ENCODE assay signal across 8 cellular contexts in the genomic region with DNA sequence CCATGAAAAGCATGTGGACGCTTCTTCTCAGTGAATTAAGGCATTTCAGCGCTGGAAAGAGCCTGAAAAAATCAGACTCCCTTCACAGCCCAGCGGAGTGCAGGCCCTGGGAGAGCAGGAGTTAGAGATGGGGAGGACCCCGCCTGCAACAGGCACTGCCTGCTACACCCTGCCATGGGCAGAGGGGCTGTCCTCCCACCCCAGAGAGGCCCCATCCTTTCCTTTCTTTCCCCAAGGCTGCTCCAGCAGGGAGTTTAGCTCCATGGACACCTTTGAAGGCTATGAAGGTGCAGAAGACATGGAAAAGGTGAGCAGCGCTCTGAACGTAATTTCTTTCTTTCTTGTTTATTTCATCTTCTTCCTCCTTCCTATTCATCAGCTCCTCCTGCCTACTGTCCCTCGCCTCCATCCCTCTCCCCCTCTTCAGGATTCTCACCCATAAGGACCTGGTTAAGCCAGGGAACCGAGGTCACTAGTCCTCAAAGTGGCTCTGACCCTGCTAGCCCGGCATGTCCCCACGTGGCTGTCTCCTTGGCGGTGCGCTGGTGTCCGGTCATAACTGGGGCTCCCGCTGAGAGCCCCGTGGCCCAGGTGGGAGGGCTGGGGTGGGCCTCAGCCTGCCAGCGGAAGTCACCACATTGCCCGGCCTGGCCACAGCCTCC. TPM values are rescaled to one million over a fixed set of nuclear protein-coding genes. Genes with fewer than 3 reads are reported as not detected.
DNase-seq lines count a peak whose midpoint lies in the region; ATAC-seq, FAIRE-seq and TF ChIP-seq lines count a peak whose summit lies in the region.

No MANE protein-coding gene starts in this region.

- H3K36me3 ChIP-seq in iPS DF 6.9 (ENCODE audit: control insufficient read depth, insufficient read depth, low read length) = no peaks in the 10 kb centered on the region

- H3K9me3 Mint-ChIP-seq in activated T-helper 1 cell treated with anti-CD3 and anti-CD28 coated beads, Interleukin-12 subunit alpha, Interleukin-12 subunit beta, Interleukin-2, Interleukin-4 antibody, amounts not matched to agents 30 ng/mL and 10 ng/mL and 1 ng/mL, durations not matched to agents 14 hours and 24 hours and 36 hours = no peaks in the 10 kb centered on the region
- H3K9me3 Mint-ChIP-seq in stimulated activated naive CD8-positive, alpha-beta T cell treated with anti-CD3 and anti-CD28 coated beads, Interleukin-15, Interleukin-2, amounts not matched to agents 100 ng/mL and 50 ng/mL, for 24 hours = no peaks in the 10 kb centered on the region

- H3K27ac Mint-ChIP-seq in activated T-helper 1 cell treated with anti-CD3 and anti-CD28 coated beads, Interleukin-12 subunit alpha, Interleukin-12 subunit beta, Interleukin-2, Interleukin-4 antibody, amounts not matched to agents 30 ng/mL and 10 ng/mL and 1 ng/mL, durations not matched to agents 14 hours and 24 hours and 36 hours = peak overlapping the region; percentile 78
- peak overlapping the region; percentile 94 for H3K27ac Mint-ChIP-seq in stimulated activated naive CD8-positive, alpha-beta T cell treated with anti-CD3 and anti-CD28 coated beads, Interleukin-15, Interleukin-2, amounts not matched to agents 100 ng/mL and 50 ng/mL, for 24 hours

- no peak for TF ChIP-seq POLR2A in GM12891 (IDR thresholded peaks at IDR 0.05; ENCODE audit: low read depth, low read length)

- FAIRE-seq in GM12891 (lab: Jason Lieb, UNC) = no peak

- no peak overlapping the region for H3K27ac ChIP-seq in iPS DF 6.9 (ENCODE audit: low read length)

- H3K4me3 ChIP-seq in iPS DF 6.9 (ENCODE audit: low read length) = peak overlapping the region; percentile 9; the same call in 1 of the 2 replicates

- H3K27me3 Mint-ChIP-seq in activated T-helper 1 cell treated with anti-CD3 and anti-CD28 coated beads, Interleukin-12 subunit alpha, Interleukin-12 subunit beta, Interleukin-2, Interleukin-4 antibody, amounts not matched to agents 30 ng/mL and 10 ng/mL and 1 ng/mL, durations not matched to agents 14 hours and 24 hours and 36 hours (ENCODE audit: insufficient read depth) = peaks cover 41% of the 10 kb centered on the region
- peaks cover 40% of the 10 kb centered on the region for H3K27me3 Mint-ChIP-seq in stimulated activated naive CD8-positive, alpha-beta T cell treated with anti-CD3 and anti-CD28 coated beads, Interleukin-15, Interleukin-2, amounts not matched to agents 100 ng/mL and 50 ng/mL, for 24 hours

- intact Hi-C loops in activated T-helper 1 cell treated with anti-CD3 and anti-CD28 coated beads, Interleukin-12 subunit alpha, Interleukin-12 subunit beta, Interleukin-2, Interleukin-4 antibody, amounts not matched to agents 30 ng/mL and 10 ng/mL and 1 ng/mL, durations not matched to agents 14 hours and 24 hours and 36 hours (cut with micrococcal nuclease) = loop anchor here (2.0 to 5.0 kb wide), 4 partner anchors 44 to 338 kb away; a partner anchor contains a TSS

- H3K27me3 ChIP-seq in iPS DF 6.9 (ENCODE audit: control insufficient read depth, insufficient read depth, low read length) = peaks cover 16% of the 10 kb centered on the region; the same call in 1 of the 2 replicates

- peaks cover 4% of the 10 kb centered on the region for H3K36me3 Mint-ChIP-seq in activated T-helper 1 cell treated with anti-CD3 and anti-CD28 coated beads, Interleukin-12 subunit alpha, Interleukin-12 subunit beta, Interleukin-2, Interleukin-4 antibody, amounts not matched to agents 30 ng/mL and 10 ng/mL and 1 ng/mL, durations not matched to agents 14 hours and 24 hours and 36 hours (ENCODE audit: low read depth)
- peaks cover 11% of the 10 kb centered on the region for H3K36me3 Mint-ChIP-seq in stimulated activated naive CD8-positive, alpha-beta T cell treated with anti-CD3 and anti-CD28 coated beads, Interleukin-15, Interleukin-2, amounts not matched to agents 100 ng/mL and 50 ng/mL, for 24 hours (ENCODE audit: low read depth)

- WGBS in iPS DF 6.9 (ENCODE audit: insufficient coverage, insufficient read length) = no CpG with 5 or more reads among the region's 17 CpGs

- H3K9me3 ChIP-seq in iPS DF 6.9 (ENCODE audit: control insufficient read depth, insufficient read depth, low read length) = no peaks in the 10 kb centered on the region

- peak; percentile 28 for DNase-seq in activated CD4-positive, alpha-beta T cell treated with anti-CD3 and anti-CD28 coated beads for 48 hours
- no peak for DNase-seq in activated CD4-positive, alpha-beta T cell treated with anti-CD3 and anti-CD28 coated beads, Interleukin-2, amount 50 U/mL, for 1 hour
- no peak for DNase-seq in activated T-helper 1 cell treated with anti-CD3 and anti-CD28 coated beads, Interleukin-12 subunit alpha, Interleukin-12 subunit beta, Interleukin-2, Interleukin-4 antibody, amounts not matched to agents 30 ng/mL and 10 ng/mL and 1 ng/mL, durations not matched to agents 14 hours and 24 hours and 36 hours (ENCODE audit: low spot score)
- no peak for DNase-seq in iPS DF 6.9 (ENCODE audit: low read depth, low spot score)
- DNase-seq in GM12891 (ENCODE audit: insufficient read length, low spot score) = no peak
- no peak for DNase-seq in kidney glomerular epithelial cell (lab: John Stamatoyannopoulos, UW)

- peak overlapping the region; percentile 93 for H3K4me3 Mint-ChIP-seq in activated T-helper 1 cell treated with anti-CD3 and anti-CD28 coated beads, Interleukin-12 subunit alpha, Interleukin-12 subunit beta, Interleukin-2, Interleukin-4 antibody, amounts not matched to agents 30 ng/mL and 10 ng/mL and 1 ng/mL, durations not matched to agents 14 hours and 24 hours and 36 hours
- peak overlapping the region; percentile 86 for H3K4me3 Mint-ChIP-seq in stimulated activated naive CD8-positive, alpha-beta T cell treated with anti-CD3 and anti-CD28 coated beads, Interleukin-15, Interleukin-2, amounts not matched to agents 100 ng/mL and 50 ng/mL, for 24 hours

- peaks cover 3% of the 10 kb centered on the region; the same call in 1 of the 2 replicates for H3K4me1 ChIP-seq in iPS DF 6.9 (ENCODE audit: control insufficient read depth, insufficient read depth, low read length)

- H3K4me1 Mint-ChIP-seq in activated T-helper 1 cell treated with anti-CD3 and anti-CD28 coated beads, Interleukin-12 subunit alpha, Interleukin-12 subunit beta, Interleukin-2, Interleukin-4 antibody, amounts not matched to agents 30 ng/mL and 10 ng/mL and 1 ng/mL, durations not matched to agents 14 hours and 24 hours and 36 hours (ENCODE audit: low read depth) = peaks cover 20% of the 10 kb centered on the region
- peaks cover 38% of the 10 kb centered on the region for H3K4me1 Mint-ChIP-seq in stimulated activated naive CD8-positive, alpha-beta T cell treated with anti-CD3 and anti-CD28 coated beads, Interleukin-15, Interleukin-2, amounts not matched to agents 100 ng/mL and 50 ng/mL, for 24 hours (ENCODE audit: low read depth)

- no peak for ATAC-seq in GM21367 (IDR thresholded peaks at IDR 0.05; ENCODE audit: unreplicated experiment)

TF ChIP-seq in GM12891, 5 proteins besides CTCF, POLR2A, EP300 and RAD21:
- TF ChIP-seq PAX5 (IDR thresholded peaks at IDR 0.05; ENCODE audit: insufficient read depth, low read length, severe bottlenecking) (no peak), TAF1 (IDR thresholded peaks at IDR 0.05; ENCODE audit: low read depth, low read length) (no peak), POLR2AphosphoS5 (IDR thresholded peaks at IDR 0.05; ENCODE audit: low read depth, low read length) (no peak), SPI1 (IDR thresholded peaks at IDR 0.05; ENCODE audit: low read depth, low read length) (no peak), POU2F2 (IDR thresholded peaks at IDR 0.05; ENCODE audit: low read depth, low read length) (no peak)

RNA-seq across cellular contexts. Expression of a gene that starts 16.1 kb away (rescaled TPM):
- not detected in 2 replicates for total RNA-seq in activated T-helper 1 cell treated with anti-CD3 and anti-CD28 coated beads, Interleukin-12 subunit alpha, Interleukin-12 subunit beta, Interleukin-2, Interleukin-4 antibody, amounts not matched to agents 30 ng/mL and 10 ng/mL and 1 ng/mL, durations not matched to agents 14 hours and 24 hours and 36 hours
- polyA plus RNA-seq in GM12891 (2012; ENCODE audit: low read depth, missing spikeins) = not detected

RNA-seq across cellular contexts. Expression of a gene that starts 20.2 kb away (rescaled TPM):
- 111 and 122 TPM in 2 replicates for total RNA-seq in activated T-helper 1 cell treated with anti-CD3 and anti-CD28 coated beads, Interleukin-12 subunit alpha, Interleukin-12 subunit beta, Interleukin-2, Interleukin-4 antibody, amounts not matched to agents 30 ng/mL and 10 ng/mL and 1 ng/mL, durations not matched to agents 14 hours and 24 hours and 36 hours
- 61.8 TPM for polyA plus RNA-seq in GM12891 (2012; ENCODE audit: low read depth, missing spikeins)

RNA-seq across cellular contexts. Expression of a gene that starts 43.1 kb away (rescaled TPM):
- 491 and 514 TPM in 2 replicates for total RNA-seq in activated T-helper 1 cell treated with anti-CD3 and anti-CD28 coated beads, Interleukin-12 subunit alpha, Interleukin-12 subunit beta, Interleukin-2, Interleukin-4 antibody, amounts not matched to agents 30 ng/mL and 10 ng/mL and 1 ng/mL, durations not matched to agents 14 hours and 24 hours and 36 hours
- 374 TPM for polyA plus RNA-seq in GM12891 (2012; ENCODE audit: low read depth, missing spikeins)
